ENCODE assay signal across 17 cellular contexts in genomic region chr4:67152976-67153375, GRCh38.
DNase-seq lines count a peak whose midpoint lies in the region; ATAC-seq and TF ChIP-seq lines count a peak whose summit lies in the region.
"Had no signal": no experiment of that assay in that cellular context is flagged by ENCODE, and none has a peak within 500 bp of the region (broad histone marks: within the 10 kb centered on the region; RNA-seq: fewer than 3 reads in every experiment).

No MANE protein-coding gene starts in this region.

- no peak for TF ChIP-seq CTCF in epithelial cell of esophagus (IDR thresholded peaks at IDR 0.05; ENCODE audit: insufficient read depth, low read depth, low read length, missing control alignments)

- no peaks in the 10 kb centered on the region for H3K4me1 Mint-ChIP-seq in activated naive CD4-positive, alpha-beta T cell treated with anti-CD3 and anti-CD28 coated beads, Interleukin-2, amount 10 ng/mL, durations not matched to agents 7 days and 5 days
- H3K4me1 Mint-ChIP-seq in naive thymus-derived CD4-positive, alpha-beta T cell = no peaks in the 10 kb centered on the region
- H3K4me1 Mint-ChIP-seq: CD14-positive monocyte had no signal

- CTCF ChIA-PET in activated naive CD4-positive, alpha-beta T cell treated with anti-CD3 and anti-CD28 coated beads, Interleukin-2, amount 10 ng/mL, durations not matched to agents 7 days and 5 days (lab: Charles Lee) = no interaction called here
- CTCF ChIA-PET in naive thymus-derived CD4-positive, alpha-beta T cell (lab: Charles Lee) = no interaction called here

- H3K27me3 Mint-ChIP-seq in activated naive CD4-positive, alpha-beta T cell treated with anti-CD3 and anti-CD28 coated beads, Interleukin-2, amount 10 ng/mL, durations not matched to agents 7 days and 5 days = no peaks in the 10 kb centered on the region
- peaks cover 0 to 8% (median 0%) of the 10 kb centered on the region in 5 donors for H3K27me3 Mint-ChIP-seq in naive thymus-derived CD4-positive, alpha-beta T cell

- DNase-seq in NCI-H345 (lab: John Stamatoyannopoulos, UW) (peak; percentile 64), NCI-H345 treated with DMSO at 0.1 percent for 48 hours (lab: John Stamatoyannopoulos, UW; ENCODE audit: unreplicated experiment) (no peak), COR-L47 (lab: John Stamatoyannopoulos, UW) (peak; percentile 25), NCI-H2171 (lab: John Stamatoyannopoulos, UW) (peak; percentile 44), epithelial cell of esophagus (ENCODE audit: low read depth) (peak; percentile 7), HCEC 1CT (no peak)
- DNase-seq in activated naive CD4-positive, alpha-beta T cell treated with anti-CD3 and anti-CD28 coated beads, Interleukin-2, amount 10 ng/mL, durations not matched to agents 7 days and 5 days = no peak
- no peak for DNase-seq in naive thymus-derived CD4-positive, alpha-beta T cell
- DNase-seq: Caco-2, DMS153, KBM-7, NCI-H146, NCI-H774, Right ventricle myocardium superior, T-helper 9 cell had no signal

- no peak overlapping the region for H3K4me3 Mint-ChIP-seq in activated naive CD4-positive, alpha-beta T cell treated with anti-CD3 and anti-CD28 coated beads, Interleukin-2, amount 10 ng/mL, durations not matched to agents 7 days and 5 days
- no peak overlapping the region for H3K4me3 Mint-ChIP-seq in naive thymus-derived CD4-positive, alpha-beta T cell
- H3K4me3 Mint-ChIP-seq: CD14-positive monocyte had no signal

- ATAC-seq in naive thymus-derived CD4-positive, alpha-beta T cell = no peak

- no peaks in the 10 kb centered on the region for H3K36me3 ChIP-seq in naive thymus-derived CD4-positive, alpha-beta T cell (ENCODE audit: control insufficient read depth in 2 of 3, insufficient read depth in 3 of 3, low read length in 3 of 3)

- H3K27ac ChIP-seq in naive thymus-derived CD4-positive, alpha-beta T cell (ENCODE audit: low read depth, low read length) = no peak overlapping the region
- H3K27ac ChIP-seq: SK-N-MC had no signal

- no peak overlapping the region for H3K4me3 ChIP-seq in epithelial cell of esophagus (ENCODE audit: low read length)
- no peak overlapping the region for H3K4me3 ChIP-seq in naive thymus-derived CD4-positive, alpha-beta T cell (ENCODE audit: low read length)
- H3K4me3 ChIP-seq: SK-N-MC had no signal

- peaks cover 1% of the 10 kb centered on the region for H3K9me3 Mint-ChIP-seq in activated naive CD4-positive, alpha-beta T cell treated with anti-CD3 and anti-CD28 coated beads, Interleukin-2, amount 10 ng/mL, durations not matched to agents 7 days and 5 days
- H3K9me3 Mint-ChIP-seq in naive thymus-derived CD4-positive, alpha-beta T cell = peaks cover 0 to 4% (median 0%) of the 10 kb centered on the region in 11 donors

- H3K9me3 ChIP-seq in naive thymus-derived CD4-positive, alpha-beta T cell (ENCODE audit: control insufficient read depth in 2 of 3, low read length in 3 of 3) = no peaks in the 10 kb centered on the region
- H3K9me3 ChIP-seq: Caco-2 had no signal

- intact Hi-C loops in naive thymus-derived CD4-positive, alpha-beta T cell (cut with micrococcal nuclease) = no loop called here

- H3K36me3 Mint-ChIP-seq in activated naive CD4-positive, alpha-beta T cell treated with anti-CD3 and anti-CD28 coated beads, Interleukin-2, amount 10 ng/mL, durations not matched to agents 7 days and 5 days = no peaks in the 10 kb centered on the region
- H3K36me3 Mint-ChIP-seq in naive thymus-derived CD4-positive, alpha-beta T cell = no peaks in the 10 kb centered on the region
- H3K36me3 Mint-ChIP-seq: CD14-positive monocyte had no signal

- no peaks in the 10 kb centered on the region for H3K4me1 ChIP-seq in naive thymus-derived CD4-positive, alpha-beta T cell (ENCODE audit: control insufficient read depth in 2 of 2, insufficient read depth in 2 of 2, low read length in 2 of 2)
- H3K4me1 ChIP-seq: Caco-2 had no signal

- no peak overlapping the region for H3K27ac Mint-ChIP-seq in activated naive CD4-positive, alpha-beta T cell treated with anti-CD3 and anti-CD28 coated beads, Interleukin-2, amount 10 ng/mL, durations not matched to agents 7 days and 5 days
- H3K27ac Mint-ChIP-seq in naive thymus-derived CD4-positive, alpha-beta T cell = no peak overlapping the region
- H3K27ac Mint-ChIP-seq: CD14-positive monocyte had no signal

- no peaks in the 10 kb centered on the region for H3K27me3 ChIP-seq in naive thymus-derived CD4-positive, alpha-beta T cell (ENCODE audit: control insufficient read depth in 2 of 2, insufficient read depth in 2 of 2, low read length in 2 of 2)

- POLR2A ChIA-PET in naive thymus-derived CD4-positive, alpha-beta T cell (lab: Charles Lee) = no interaction called here

Comparison
In these comparisons a context has a peak if more than half of its experiments do, and no peak if none do; other contexts are left out.
1. DNase-seq: peak in NCI-H345 (single experiment), COR-L47 (single experiment), NCI-H2171 (single experiment) and epithelial cell of esophagus (single experiment); none in NCI-H345 treated with DMSO at 0.1 percent for 48 hours (single experiment), activated naive CD4-positive, alpha-beta T cell treated with anti-CD3 and anti-CD28 coated beads, Interleukin-2, amount 10 ng/mL, durations not matched to agents 7 days and 5 days (single experiment), HCEC 1CT (single experiment) and naive thymus-derived CD4-positive, alpha-beta T cell (0 of 9).